In genomic region chr1:227766015-227766634, GRCh38 we compare ENCODE assay signal across 9 cellular contexts. TPM values are rescaled to one million over a fixed set of nuclear protein-coding genes. Genes with fewer than 3 reads are reported as not detected.
DNase-seq lines count a peak whose midpoint lies in the region; ATAC-seq lines count a peak whose summit lies in the region.
"Had no signal": no experiment of that assay in that cellular context is flagged by ENCODE, and none has a peak within 500 bp of the region (broad histone marks: within the 10 kb centered on the region; RNA-seq: fewer than 3 reads in every experiment).

No MANE protein-coding gene starts in this region.

- no peak overlapping the region for H3K4me2 ChIP-seq in mesendoderm (ENCODE audit: low read length)

- peaks cover 72% of the 10 kb centered on the region for H3K36me3 Mint-ChIP-seq in activated T-cell treated with anti-CD3 and anti-CD28 coated beads, Interleukin-2, amount 50 U/mL, for 24 hours (ENCODE audit: low read depth)
- peaks cover 0 to 13% (median 10%) of the 10 kb centered on the region in 3 donors for H3K36me3 Mint-ChIP-seq in naive thymus-derived CD8-positive, alpha-beta T cell

- no peak overlapping the region for H3K23ac ChIP-seq in mesendoderm (ENCODE audit: low read length)

- no peaks in the 10 kb centered on the region for H3K27me3 ChIP-seq in mesendoderm (ENCODE audit: insufficient read depth, low read length, poor library complexity)

- no peak overlapping the region for H3K4ac ChIP-seq in mesendoderm (ENCODE audit: low read depth, low read length)

- POLR2A ChIA-PET in naive thymus-derived CD8-positive, alpha-beta T cell (lab: Charles Lee) = interaction anchor here (0.7 to 3.4 kb wide), 13 partner anchors 8 to 417 kb away, joined by 3 to 38 read pairs (median 6); partner anchors contain the start of genes ARF1, IBA57, JMJD4 and SNAP47

- H3K9me3 Mint-ChIP-seq in activated T-cell treated with anti-CD3 and anti-CD28 coated beads, Interleukin-2, amount 50 U/mL, for 24 hours = no peaks in the 10 kb centered on the region
- H3K9me3 Mint-ChIP-seq in naive thymus-derived CD8-positive, alpha-beta T cell = no peaks in the 10 kb centered on the region

- H2AK5ac ChIP-seq in mesendoderm (ENCODE audit: low read length) = no peak overlapping the region

- peak; percentile 85 to 86 for ATAC-seq in naive thymus-derived CD8-positive, alpha-beta T cell
- ATAC-seq in HG03521 (IDR thresholded peaks at IDR 0.05; ENCODE audit: unreplicated experiment) (no peak), HG03378 (IDR thresholded peaks at IDR 0.05; ENCODE audit: unreplicated experiment) (no peak)

- no peak overlapping the region for H4K5ac ChIP-seq in mesendoderm (ENCODE audit: low read length)

- no peak overlapping the region for H2BK5ac ChIP-seq in mesendoderm (ENCODE audit: low read length)

- no peak overlapping the region for H2BK15ac ChIP-seq in mesendoderm (replicated peaks; ENCODE audit: low read depth)

- DNase-seq in NCI-H1436 (lab: John Stamatoyannopoulos, UW) = peak; percentile 11
- no peak for DNase-seq in NCI-H1436 treated with DMSO at 0.1 percent for 48 hours (lab: John Stamatoyannopoulos, UW)
- DNase-seq in NCI-H510A treated with DMSO at 0.1 percent for 48 hours (lab: John Stamatoyannopoulos, UW) = peak; percentile 95
- DNase-seq in activated T-cell treated with anti-CD3 and anti-CD28 coated beads, Interleukin-2, amount 50 U/mL, for 24 hours = peak; percentile 76
- DNase-seq in naive thymus-derived CD8-positive, alpha-beta T cell = peak; percentile 36 to 90 (median 76)
- DNase-seq in mesendoderm = no peak

- no peak overlapping the region for H3K9ac ChIP-seq in mesendoderm (ENCODE audit: low read length)

- H3K4me1 Mint-ChIP-seq in activated T-cell treated with anti-CD3 and anti-CD28 coated beads, Interleukin-2, amount 50 U/mL, for 24 hours (ENCODE audit: low read depth) = peaks cover 66% of the 10 kb centered on the region
- peaks cover 37 to 85% (median 75%) of the 10 kb centered on the region in 4 donors for H3K4me1 Mint-ChIP-seq in naive thymus-derived CD8-positive, alpha-beta T cell

- no peak overlapping the region for H3K56ac ChIP-seq in mesendoderm (ENCODE audit: low read length)

- no CpG with 5 or more reads among the region's 17 CpGs for WGBS in mesendoderm (ENCODE audit: extremely low coverage, insufficient coverage, low lambda C conversion rate)

- H3K79me1 ChIP-seq in mesendoderm (ENCODE audit: low read length) = peaks cover 8% of the 10 kb centered on the region

- H2BK120ac ChIP-seq in mesendoderm (ENCODE audit: low read depth, low read length) = no peak overlapping the region

- H3K27me3 Mint-ChIP-seq in activated T-cell treated with anti-CD3 and anti-CD28 coated beads, Interleukin-2, amount 50 U/mL, for 24 hours = no peaks in the 10 kb centered on the region
- no peaks in the 10 kb centered on the region for H3K27me3 Mint-ChIP-seq in naive thymus-derived CD8-positive, alpha-beta T cell

- peak overlapping the region; percentile 66 for H3K27ac Mint-ChIP-seq in activated T-cell treated with anti-CD3 and anti-CD28 coated beads, Interleukin-2, amount 50 U/mL, for 24 hours
- peak overlapping the region; percentile 87 to 96 (median 92) for H3K27ac Mint-ChIP-seq in naive thymus-derived CD8-positive, alpha-beta T cell

- H3K79me2 ChIP-seq in mesendoderm (ENCODE audit: control insufficient read depth, insufficient read depth, low read length) = no peaks in the 10 kb centered on the region

- H3K4me1 ChIP-seq in mesendoderm (ENCODE audit: control insufficient read depth, low read depth, low read length) = no peaks in the 10 kb centered on the region

- H3K4me3 Mint-ChIP-seq in activated T-cell treated with anti-CD3 and anti-CD28 coated beads, Interleukin-2, amount 50 U/mL, for 24 hours = peak overlapping the region; percentile 38
- H3K4me3 Mint-ChIP-seq in naive thymus-derived CD8-positive, alpha-beta T cell = peak overlapping the region; percentile 59 to 86 (median 76)

- H3K18ac ChIP-seq in mesendoderm (ENCODE audit: low read length) = no peak overlapping the region

- peaks cover 7% of the 10 kb centered on the region for H3K36me3 ChIP-seq in mesendoderm (ENCODE audit: control insufficient read depth, insufficient read depth, low read length)

- H4K8ac ChIP-seq in mesendoderm (ENCODE audit: low read depth, low read length) = no peak overlapping the region

- no peak overlapping the region for H3K27ac ChIP-seq in mesendoderm (ENCODE audit: low read depth, low read length)

- H3K4me3 ChIP-seq in mesendoderm (ENCODE audit: low read length) = no peak overlapping the region

RNA-seq across cellular contexts. Expression of gene SNAP47, which starts 30.9 kb away (rescaled TPM):
- total RNA-seq in naive thymus-derived CD8-positive, alpha-beta T cell = 10 to 100 TPM; 25.0 to 25.6 TPM
- polyA plus RNA-seq in naive thymus-derived CD8-positive, alpha-beta T cell = 10 to 100 TPM; 40.0 to 46.6 (median 40.8) TPM
- 20.3 TPM for polyA plus RNA-seq in mesendoderm (2013, experiment 1 of 2)
- polyA plus RNA-seq in mesendoderm (2013, experiment 2 of 2) = 20.4 TPM

RNA-seq across cellular contexts. Expression of gene JMJD4, which starts 31.0 kb away (rescaled TPM):
- total RNA-seq in naive thymus-derived CD8-positive, alpha-beta T cell = 10 to 100 TPM; 31.8 to 37.9 TPM
- 10 to 100 TPM; 27.1 to 33.0 (median 31.9) TPM for polyA plus RNA-seq in naive thymus-derived CD8-positive, alpha-beta T cell
- polyA plus RNA-seq in mesendoderm (2013, experiment 1 of 2) = 10.8 TPM
- polyA plus RNA-seq in mesendoderm (2013, experiment 2 of 2) = 10.8 TPM

RNA-seq across cellular contexts. Expression of gene PRSS38, which starts 49.4 kb away (rescaled TPM):
- not detected for total RNA-seq in naive thymus-derived CD8-positive, alpha-beta T cell
- not detected for polyA plus RNA-seq in naive thymus-derived CD8-positive, alpha-beta T cell
- not detected for polyA plus RNA-seq in mesendoderm (2013, experiment 1 of 2)
- polyA plus RNA-seq in mesendoderm (2013, experiment 2 of 2) = not detected
- total RNA-seq: NCI-H460 had no signal

Comparison
In these comparisons a context has a peak if more than half of its experiments do, and no peak if none do; other contexts are left out.
1. DNase-seq: peak in NCI-H1436 (single experiment), NCI-H510A treated with DMSO at 0.1 percent for 48 hours (single experiment), activated T-cell treated with anti-CD3 and anti-CD28 coated beads, Interleukin-2, amount 50 U/mL, for 24 hours (single experiment) and naive thymus-derived CD8-positive, alpha-beta T cell (10 of 10); none in NCI-H1436 treated with DMSO at 0.1 percent for 48 hours (single experiment) and mesendoderm (single experiment).
2. ATAC-seq: peak in naive thymus-derived CD8-positive, alpha-beta T cell (2 of 2); none in HG03521 (single experiment) and HG03378 (single experiment).